18 cellular contexts compared by ENCODE assay signal in the genomic region with DNA sequence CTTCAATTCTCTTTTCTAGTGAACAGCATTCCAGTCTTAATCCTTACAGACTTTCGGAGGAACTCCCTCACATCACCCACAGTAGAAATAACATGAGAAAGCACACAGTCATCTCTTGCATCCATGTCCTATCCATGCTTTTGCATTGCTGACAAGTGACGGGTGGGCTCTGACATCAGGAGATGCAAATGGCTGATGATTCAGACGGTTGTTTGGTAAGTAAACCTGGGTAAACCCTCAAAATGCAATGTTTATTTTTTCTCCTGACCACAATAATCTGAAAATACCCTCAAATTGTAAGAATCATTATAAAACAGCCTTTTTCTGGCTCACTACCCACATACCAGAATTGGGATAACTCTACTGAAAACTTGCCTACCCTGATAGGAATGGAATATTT.
DNase-seq lines count a peak whose midpoint lies in the region; ATAC-seq and TF ChIP-seq lines count a peak whose summit lies in the region.
"Had no signal": no experiment of that assay in that cellular context is flagged by ENCODE, and none has a peak within 500 bp of the region (broad histone marks: within the 10 kb centered on the region; RNA-seq: fewer than 3 reads in every experiment).

No MANE protein-coding gene starts in this region.

- H3K9me3 ChIP-seq in gastrocnemius medialis: no peaks in the 10 kb centered on the region
- H3K9me3 ChIP-seq: ovary, Peyer's patch, spleen had no signal

- H3K36me3 ChIP-seq in ACC112 (ENCODE audit: insufficient read depth, low read length) (no peaks in the 10 kb centered on the region), gastrocnemius medialis (no peaks in the 10 kb centered on the region)
- H3K36me3 ChIP-seq: ovary, Peyer's patch, spleen had no signal

- DNase-seq in HFF-Myc (ENCODE audit: extremely low read depth, low read depth) (peak; percentile 69), astrocyte of the hippocampus (ENCODE audit: low read depth, low spot score) (peak; percentile 76), iris pigment epithelial cell (ENCODE audit: low read depth) (peak; percentile 48), T-helper 2 cell (no peak), NCI-H187 treated with DMSO at 0.1 percent for 48 hours (lab: John Stamatoyannopoulos, UW) (no peak), gastrocnemius medialis (no peak)
- DNase-seq: activated CD4-positive, CD25-positive, alpha-beta regulatory T cell treated with anti-CD3 and anti-CD28 coated beads, Interleukin-2, amount 50 U/mL, for 72 hours; activated naive CD4-positive, alpha-beta T cell treated with anti-CD3 and anti-CD28 coated beads, Interleukin-2, amount 10 ng/mL, durations not matched to agents 7 days and 5 days; Calu3; central memory CD4-positive, alpha-beta T cell; head of caudate nucleus; NCI-H69; ovary; Peyer's patch; spleen; T-cell had no signal

- intact Hi-C loops in gastrocnemius medialis (cut with DNase I; ENCODE audit: low total_unique reads): no loop called here

- no peaks in the 10 kb centered on the region for H3K79me2 ChIP-seq in ACC112 (ENCODE audit: control insufficient read depth, insufficient read depth, low read length, unreplicated experiment)

- H3K27me3 ChIP-seq in ACC112 (ENCODE audit: insufficient read depth, low read length): no peaks in the 10 kb centered on the region
- no peaks in the 10 kb centered on the region for H3K27me3 ChIP-seq in gastrocnemius medialis
- H3K27me3 ChIP-seq: ovary, Peyer's patch had no signal

- H3K4me3 ChIP-seq in ACC112 (ENCODE audit: low read depth, low read length): no peak overlapping the region
- no peak overlapping the region for H3K4me3 ChIP-seq in HFF-Myc (replicated peaks; ENCODE audit: low read depth, low read length)
- H3K4me3 ChIP-seq in gastrocnemius medialis: no peak overlapping the region
- H3K4me3 ChIP-seq: ovary, Peyer's patch, spleen had no signal

- H2AFZ ChIP-seq in ACC112 (ENCODE audit: low read length, unreplicated experiment): no peak overlapping the region

- ATAC-seq in GM19395 (IDR thresholded peaks at IDR 0.05; ENCODE audit: unreplicated experiment): no peak
- ATAC-seq in gastrocnemius medialis: no peak
- ATAC-seq: T-cell had no signal

- H3K27ac ChIP-seq in ACC112 (ENCODE audit: low read depth, low read length): peak overlapping the region; percentile 44
- H3K27ac ChIP-seq in gastrocnemius medialis: no peak overlapping the region
- H3K27ac ChIP-seq: ovary, Peyer's patch, spleen had no signal

- H3K4me1 ChIP-seq in ACC112 (ENCODE audit: control insufficient read depth, insufficient read depth, low read length, unreplicated experiment) (peaks cover 21% of the 10 kb centered on the region), gastrocnemius medialis (no peaks in the 10 kb centered on the region)
- H3K4me1 ChIP-seq: Peyer's patch, spleen had no signal

- no peak for TF ChIP-seq POLR2A in gastrocnemius medialis (IDR thresholded peaks at IDR 0.05)

- in situ Hi-C loops in gastrocnemius medialis (cut with MboI; ENCODE audit: low sequenced_read_pairs in 4 of 4): loop anchor here (25.0 kb wide), 5 partner anchors 615 to 1065 kb away; partner anchors contain the start of gene MAFB (in 2 of the 4)

- TF ChIP-seq CTCF in HFF-Myc (IDR thresholded peaks at IDR 0.05; ENCODE audit: low read depth, low read length, missing control alignments) (no peak), gastrocnemius medialis (IDR thresholded peaks at IDR 0.05 in 4 of 5, conservative IDR thresholded peaks at IDR 0.05 in 1 of 5) (no peak)

Comparison
In these comparisons a context has a peak if more than half of its experiments do, and no peak if none do; other contexts are left out.
1. DNase-seq: peak in HFF-Myc (single experiment), astrocyte of the hippocampus (single experiment) and iris pigment epithelial cell (single experiment); none in T-helper 2 cell (0 of 5), NCI-H187 treated with DMSO at 0.1 percent for 48 hours (single experiment) and gastrocnemius medialis (0 of 2).